ENCODE assay signal across 7 cellular contexts in genomic region chr4:70840631-70841030, GRCh38. TPM values are rescaled to one million over a fixed set of nuclear protein-coding genes. Genes with fewer than 3 reads are reported as not detected.
A peak's percentile ranks its signal among the peaks of the same experiment; 100 is the strongest.
DNase-seq lines count a peak whose midpoint lies in the region; ATAC-seq, FAIRE-seq and TF ChIP-seq lines count a peak whose summit lies in the region.
"Not testable (repeated sequence)": the region's sequence is repeated elsewhere in the genome, so short reads cannot be mapped to it uniquely, and the experiment has no call there.

No MANE protein-coding gene starts in this region.

- H3K9ac ChIP-seq in HepG2 (ENCODE audit: insufficient read depth, low read depth, low read length): not testable (repeated sequence)

- WGBS in HepG2 (ENCODE audit: low lambda C conversion rate): 87% methylated on average over 16 of the region's 16 CpGs

- not testable (repeated sequence) for H3K27ac ChIP-seq in CD4-positive, alpha-beta memory T cell (ENCODE audit: low read depth, low read length); HepG2 (ENCODE audit: extremely low read length, insufficient read depth, low read length)

- not testable (repeated sequence) for TF ChIP-seq CTCF in endothelial cell (IDR thresholded peaks at IDR 0.05; ENCODE audit: unreplicated experiment); HepG2 (CRISPR knock-in tag; IDR thresholded peaks at IDR 0.05); progenitor cell of endocrine pancreas (IDR thresholded peaks at IDR 0.05; ENCODE audit: unreplicated experiment)

- H3K79me2 ChIP-seq in HepG2 (ENCODE audit: insufficient read depth, low read length): peaks cover 34% of the 10 kb centered on the region

- not testable (repeated sequence) for FAIRE-seq in HepG2 (lab: Jason Lieb, UNC)

- peak overlapping the region; percentile 54 for H2AFZ ChIP-seq in HepG2 (ENCODE audit: low read length)

- intact Hi-C loops in CD4-positive, alpha-beta memory T cell (cut with micrococcal nuclease): not testable (repeated sequence)
- intact Hi-C loops in HepG2 (cut with micrococcal nuclease; ENCODE audit: unreplicated experiment): loop anchor here (5.0 kb wide), 2 partner anchors 153 to 188 kb away; partner anchors contain the start of gene UTP3

- ATAC-seq in T-helper 17 cell, HepG2: not testable (repeated sequence)

- peak overlapping the region in 4 of 7 donors; percentile 7 to 95 (median 63) for H3K27ac Mint-ChIP-seq in CD4-positive, alpha-beta memory T cell
- peak overlapping the region; percentile 67 for H3K27ac Mint-ChIP-seq in T-helper 17 cell
- peak overlapping the region; percentile 16 for H3K27ac Mint-ChIP-seq in activated naive CD8-positive, alpha-beta T cell
- H3K27ac Mint-ChIP-seq in endothelial cell (ENCODE audit: unreplicated experiment): peak overlapping the region; percentile 67
- H3K27ac Mint-ChIP-seq in progenitor cell of endocrine pancreas: not testable (repeated sequence)

- not testable (repeated sequence) for TF ChIP-seq EP300 in HepG2 (IDR thresholded peaks at IDR 0.05; ENCODE audit: low read depth in 2 of 2, low read length in 2 of 2); HepG2 (CRISPR knock-in tag; IDR thresholded peaks at IDR 0.05; ENCODE audit: borderline replicate concordance)

- H3K36me3 Mint-ChIP-seq in CD4-positive, alpha-beta memory T cell: peaks cover 5 to 11% of the 10 kb centered on the region in 2 donors
- not testable (repeated sequence) for H3K36me3 Mint-ChIP-seq in T-helper 17 cell (ENCODE audit: low read depth); activated naive CD8-positive, alpha-beta T cell; endothelial cell (ENCODE audit: low read depth, unreplicated experiment); progenitor cell of endocrine pancreas (ENCODE audit: insufficient read depth)

- H3K27me3 ChIP-seq in CD4-positive, alpha-beta memory T cell (ENCODE audit: insufficient read depth, low read length); HepG2 (ENCODE audit: control insufficient read depth in 1 of 2, insufficient read depth in 2 of 2, low read length in 2 of 2): not testable (repeated sequence)

- not testable (repeated sequence) for H3K9me3 Mint-ChIP-seq in CD4-positive, alpha-beta memory T cell; activated naive CD8-positive, alpha-beta T cell (ENCODE audit: low read depth); endothelial cell (ENCODE audit: unreplicated experiment); progenitor cell of endocrine pancreas (ENCODE audit: low read depth)

- H4K20me1 ChIP-seq in HepG2 (ENCODE audit: insufficient read depth, low read length): peaks cover 25% of the 10 kb centered on the region

- H3K4me3 Mint-ChIP-seq in CD4-positive, alpha-beta memory T cell; T-helper 17 cell; activated naive CD8-positive, alpha-beta T cell: not testable (repeated sequence)
- H3K4me3 Mint-ChIP-seq in endothelial cell (ENCODE audit: unreplicated experiment): peak overlapping the region; percentile 47
- H3K4me3 Mint-ChIP-seq in progenitor cell of endocrine pancreas (ENCODE audit: low read depth): peak overlapping the region; percentile 70

- H3K4me1 Mint-ChIP-seq in CD4-positive, alpha-beta memory T cell: peaks cover 13 to 37% (median 23%) of the 10 kb centered on the region in 4 donors
- H3K4me1 Mint-ChIP-seq in T-helper 17 cell (peaks cover 18% of the 10 kb centered on the region), endothelial cell (ENCODE audit: unreplicated experiment) (peaks cover 14% of the 10 kb centered on the region), progenitor cell of endocrine pancreas (ENCODE audit: low read depth) (peaks cover 24% of the 10 kb centered on the region)
- peaks cover 34% of the 10 kb centered on the region for H3K4me1 Mint-ChIP-seq in activated naive CD8-positive, alpha-beta T cell (ENCODE audit: low read depth)

- peaks cover 30% of the 10 kb centered on the region for H3K4me1 ChIP-seq in CD4-positive, alpha-beta memory T cell (ENCODE audit: insufficient read depth, low read length)
- peaks cover 31% of the 10 kb centered on the region for H3K4me1 ChIP-seq in HepG2 (ENCODE audit: insufficient read depth, low read length)

- DNase-seq in CD4-positive, alpha-beta memory T cell; T-helper 17 cell; endothelial cell (ENCODE audit: low spot score); HepG2 (ENCODE audit: low spot score); progenitor cell of endocrine pancreas (ENCODE audit: low spot score, unreplicated experiment): not testable (repeated sequence)
- DNase-seq in stimulated activated naive CD4-positive, alpha-beta T cell (lab: John Stamatoyannopoulos, UW): peak in 4 of 6 experiments; percentile 2 to 14 (median 12)

- POLR2A ChIA-PET in CD4-positive, alpha-beta memory T cell (lab: Charles Lee; ENCODE audit: partially characterized antibody): interaction anchor here (2.5 to 4.1 kb wide), 2 partner anchors 10 to 105 kb away, joined by 9 to 65 read pairs; no protein-coding TSS in a partner anchor
- POLR2A ChIA-PET in HepG2 (lab: Yijun Ruan, JAX): not testable (repeated sequence)

- CTCF ChIA-PET in CD4-positive, alpha-beta memory T cell (lab: Charles Lee; ENCODE audit: partially characterized antibody): interaction anchor here (1.0 to 2.0 kb wide), 2 partner anchors 62 to 135 kb away, joined by 4 to 5 read pairs; partner anchors contain the start of gene MOB1B
- CTCF ChIA-PET in HepG2 (lab: Yijun Ruan, JAX; ENCODE audit: low intra/inter-chr PET ratio, low total read pairs): not testable (repeated sequence)

- not testable (repeated sequence) for BruUV-seq in HepG2 (replicated peaks; lab: Mats Ljungman, UMichigan)

- H3K9me3 ChIP-seq in CD4-positive, alpha-beta memory T cell (ENCODE audit: control insufficient read depth in 1 of 2, low read length in 2 of 2); T-helper 17 cell (ENCODE audit: control insufficient read depth, low read length, poor library complexity, severe bottlenecking); HepG2 (ENCODE audit: low read length): not testable (repeated sequence)

- in situ Hi-C loops in HepG2 (cut with HindIII; ENCODE audit: extremely low pct_ligation_motif_present, low pct_unique_long_range_greater_than_20kb): loop anchor here (10.0 kb wide), 1 partner anchor 154 kb away; the partner anchor contains the start of gene DCK

- not testable (repeated sequence) for TF ChIP-seq RAD21 in HepG2 (CRISPR knock-in tag; IDR thresholded peaks at IDR 0.05)

- not testable (repeated sequence) for H3K27me3 Mint-ChIP-seq in CD4-positive, alpha-beta memory T cell; T-helper 17 cell; activated naive CD8-positive, alpha-beta T cell; endothelial cell (ENCODE audit: unreplicated experiment); progenitor cell of endocrine pancreas

- H3K4me2 ChIP-seq in HepG2 (ENCODE audit: low read depth, low read length): not testable (repeated sequence)

- not testable (repeated sequence) for TF ChIP-seq POLR2A in HepG2 (IDR thresholded peaks at IDR 0.05; ENCODE audit: insufficient read depth in 1 of 2, low read depth in 2 of 2, low read length in 2 of 2)

- not testable (repeated sequence) for H3K36me3 ChIP-seq in CD4-positive, alpha-beta memory T cell (ENCODE audit: insufficient read depth, low read length); HepG2 (replicated peaks in 1 of 2; ENCODE audit: control insufficient read depth in 1 of 2, insufficient read depth in 2 of 2, low read length in 2 of 2)

- H3K4me3 ChIP-seq in CD4-positive, alpha-beta memory T cell (ENCODE audit: low read length in 2 of 2); HepG2 (replicated peaks in 1 of 3; ENCODE audit: insufficient read depth in 1 of 3, low read depth in 2 of 3, low read length in 3 of 3): not testable (repeated sequence)

TF ChIP-seq in HepG2, 621 proteins besides CTCF, POLR2A, EP300 and RAD21:
- TF ChIP-seq ZNF225 (CRISPR knock-in tag; IDR thresholded peaks at IDR 0.05): peak; percentile 31; the same call in 1 of the 2 replicates

RNA-seq across cellular contexts. Expression of gene GRSF1, which starts 0.9 kb away (rescaled TPM):
- 10 to 100 TPM; 47.0 to 54.3 TPM for total RNA-seq in CD4-positive, alpha-beta memory T cell
- 10 to 100 TPM; 74.3 to 96.0 TPM for polyA plus RNA-seq in CD4-positive, alpha-beta memory T cell
- total RNA-seq in T-helper 17 cell: 10 to 100 TPM; 39.4 to 42.0 TPM
- 69.5 TPM for total RNA-seq in endothelial cell (ENCODE audit: unreplicated experiment)
- 103 and 129 TPM in 2 replicates for total RNA-seq in HepG2 (2016; rRNA removed; fragmentation: Illumina TruSeq; extraction: Trizol)
- total RNA-seq in HepG2 (2016; cell fraction: cytosol; rRNA removed; fragmentation: Illumina TruSeq; extraction: Trizol; ENCODE audit: low read depth): 14.7 and 16.8 TPM in 2 replicates
- total RNA-seq in HepG2 (2016; cell fraction: insoluble cytoplasmic fraction; rRNA removed; fragmentation: Illumina TruSeq; extraction: Trizol): 101 and 129 TPM in 2 replicates
- 43.8 and 46.7 TPM in 2 replicates for total RNA-seq in HepG2 (2016; cell fraction: membrane; rRNA removed; fragmentation: Illumina TruSeq; extraction: Trizol)
- total RNA-seq in HepG2 (2016; cell fraction: nucleus; rRNA removed; fragmentation: Illumina TruSeq; extraction: Trizol): 46.5 and 52.3 TPM in 2 replicates
- 48.3 and 66.5 TPM in 2 replicates for polyA plus RNA-seq in HepG2 (2011; rRNA removed)
- polyA plus RNA-seq in HepG2 (2011; cell fraction: cytosol; rRNA removed): 27.0 and 38.1 TPM in 2 replicates
- 17.7 and 23.5 TPM in 2 replicates for polyA plus RNA-seq in HepG2 (2011; cell fraction: nucleus; rRNA removed)
- 44.1 and 52.7 TPM in 2 replicates for polyA plus RNA-seq in HepG2 (2012)
- polyA plus RNA-seq in HepG2 (2016; cell fraction: cytosol; fragmentation: Illumina TruSeq; extraction: Trizol; ENCODE audit: low read depth): 10.1 and 11.7 TPM in 2 replicates
- polyA plus RNA-seq in HepG2 (2016; cell fraction: insoluble cytoplasmic fraction; fragmentation: Illumina TruSeq; extraction: Trizol; ENCODE audit: low read depth): 120 and 122 TPM in 2 replicates
- polyA plus RNA-seq in HepG2 (2016; cell fraction: membrane; fragmentation: Illumina TruSeq; extraction: Trizol; ENCODE audit: low read depth): 23.5 and 26.4 TPM in 2 replicates
- polyA plus RNA-seq in HepG2 (2016; cell fraction: nucleus; fragmentation: Illumina TruSeq; extraction: Trizol; ENCODE audit: insufficient read depth, low read depth): 77.4 and 82.2 TPM in 2 replicates
- polyA minus RNA-seq in HepG2 (2011; rRNA and poly(A)+ RNA removed; ENCODE audit: low replicate concordance): 15.2 and 22.8 TPM in 2 replicates
- polyA minus RNA-seq in HepG2 (2011; cell fraction: cytosol; rRNA and poly(A)+ RNA removed): 37.9 and 38.2 TPM in 2 replicates
- polyA minus RNA-seq in HepG2 (2011; cell fraction: nucleus; rRNA and poly(A)+ RNA removed): 28.3 and 37.0 TPM in 2 replicates
- 87.5 and 87.8 TPM in 2 replicates for total RNA-seq in progenitor cell of endocrine pancreas
